8 cellular contexts compared by ENCODE assay signal in the genomic region with DNA sequence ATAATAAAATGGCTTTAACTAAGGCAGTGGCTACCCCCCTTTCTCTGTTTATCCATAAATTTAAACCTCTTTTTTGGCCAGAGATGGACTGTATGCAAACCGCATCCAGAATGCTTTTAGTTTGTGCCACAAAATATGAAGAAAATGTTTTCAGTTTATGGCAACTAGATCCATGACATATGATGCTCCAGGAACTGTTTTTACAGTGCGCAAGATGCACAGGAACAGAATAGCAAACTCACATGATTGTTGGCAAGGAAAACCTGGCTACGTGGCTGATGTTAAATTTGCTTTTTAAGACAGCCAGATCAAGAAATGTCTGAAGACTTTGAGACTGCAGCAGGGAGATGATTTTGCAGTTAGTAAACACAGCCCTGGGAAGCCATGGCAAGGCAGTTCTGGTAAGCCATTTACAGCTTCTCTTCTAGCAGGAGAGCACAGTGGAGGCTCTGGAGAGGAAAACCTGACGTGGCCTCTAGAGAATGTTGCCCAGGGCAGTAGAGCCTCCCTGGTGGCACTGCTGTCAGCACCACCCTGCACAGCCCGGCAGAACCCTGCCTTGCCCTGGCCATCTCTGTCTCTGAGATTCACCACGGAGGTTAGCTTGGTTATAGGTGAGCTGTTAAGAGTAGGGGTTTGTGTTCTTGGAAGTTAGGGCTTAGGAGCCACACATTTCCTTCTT.
A peak's percentile ranks its signal among the peaks of the same experiment; 100 is the strongest.
DNase-seq lines count a peak whose midpoint lies in the region; ATAC-seq and TF ChIP-seq lines count a peak whose summit lies in the region.

No MANE protein-coding gene starts in this region.

- peak overlapping the region; percentile 66 to 82 (median 76) for H3K4me3 Mint-ChIP-seq in CD8-positive, alpha-beta memory T cell
- peak overlapping the region; percentile 68 to 87 (median 78) for H3K4me3 Mint-ChIP-seq in naive thymus-derived CD8-positive, alpha-beta T cell
- H3K4me3 Mint-ChIP-seq in nephron progenitor cell, result no peak overlapping the region

- H3K27me3 ChIP-seq in CD8-positive, alpha-beta memory T cell (ENCODE audit: insufficient read depth, low read length, poor library complexity, severe bottlenecking), result no peaks in the 10 kb centered on the region

- DNase-seq in CD8-positive, alpha-beta memory T cell, result no peak
- DNase-seq in SK-MEL-5 (ENCODE audit: low read depth, low spot score) (peak; percentile 50), coronary artery (ENCODE audit: low spot score) (no peak), SHP77 treated with DMSO at 0.1 percent for 48 hours (lab: John Stamatoyannopoulos, UW) (no peak), nephron progenitor cell (no peak)
- DNase-seq in naive thymus-derived CD8-positive, alpha-beta T cell, result no peak

- POLR2A ChIA-PET in CD8-positive, alpha-beta memory T cell (lab: Charles Lee), result interaction anchor here (1.2 kb wide), 1 partner anchor 64 kb away, joined by 3 read pairs; no protein-coding TSS in a partner anchor
- POLR2A ChIA-PET in naive thymus-derived CD8-positive, alpha-beta T cell (lab: Charles Lee), result interaction anchor here (0.7 to 1.3 kb wide), 4 partner anchors 9 to 169 kb away, joined by 3 to 4 read pairs (median 3); no protein-coding TSS in a partner anchor

- CTCF ChIA-PET in CD8-positive, alpha-beta memory T cell (lab: Charles Lee), result no interaction called here

- peak; percentile 64 to 72 for ATAC-seq in naive thymus-derived CD8-positive, alpha-beta T cell
- ATAC-seq in HG03439 (IDR thresholded peaks at IDR 0.05; ENCODE audit: unreplicated experiment), result no peak
- no peak for ATAC-seq in HG02623 (IDR thresholded peaks at IDR 0.05; ENCODE audit: unreplicated experiment)

- no peaks in the 10 kb centered on the region for H3K27me3 Mint-ChIP-seq in CD8-positive, alpha-beta memory T cell
- no peaks in the 10 kb centered on the region for H3K27me3 Mint-ChIP-seq in naive thymus-derived CD8-positive, alpha-beta T cell
- peaks cover 3% of the 10 kb centered on the region for H3K27me3 Mint-ChIP-seq in nephron progenitor cell (ENCODE audit: low read depth, poor library complexity)

- peaks cover 0 to 1% (median 0%) of the 10 kb centered on the region in 5 donors for H3K9me3 Mint-ChIP-seq in CD8-positive, alpha-beta memory T cell
- no peaks in the 10 kb centered on the region for H3K9me3 Mint-ChIP-seq in naive thymus-derived CD8-positive, alpha-beta T cell
- no peaks in the 10 kb centered on the region for H3K9me3 Mint-ChIP-seq in nephron progenitor cell

- H3K4me1 ChIP-seq in CD8-positive, alpha-beta memory T cell (ENCODE audit: insufficient read depth, low read length), result peaks cover 61% of the 10 kb centered on the region

- H3K4me1 Mint-ChIP-seq in CD8-positive, alpha-beta memory T cell, result peaks cover 80 to 94% (median 93%) of the 10 kb centered on the region in 3 donors
- peaks cover 47 to 88% (median 87%) of the 10 kb centered on the region in 4 donors for H3K4me1 Mint-ChIP-seq in naive thymus-derived CD8-positive, alpha-beta T cell
- H3K4me1 Mint-ChIP-seq in nephron progenitor cell, result peaks cover 18% of the 10 kb centered on the region

- no peaks in the 10 kb centered on the region for H3K9me3 ChIP-seq in CD8-positive, alpha-beta memory T cell (ENCODE audit: low read length)

- H3K27ac Mint-ChIP-seq in CD8-positive, alpha-beta memory T cell, result peak overlapping the region in 7 of 8 donors; percentile 32 to 93 (median 83)
- peak overlapping the region; percentile 12 to 93 (median 85) for H3K27ac Mint-ChIP-seq in naive thymus-derived CD8-positive, alpha-beta T cell
- H3K27ac Mint-ChIP-seq in nephron progenitor cell, result no peak overlapping the region

- no peaks in the 10 kb centered on the region for H3K36me3 ChIP-seq in CD8-positive, alpha-beta memory T cell (ENCODE audit: insufficient read depth, low read length)

- in situ Hi-C loops in SK-MEL-5 (cut with HindIII; ENCODE audit: low pct_unique_long_range_greater_than_20kb, low sequenced_read_pairs), result no loop called here

- TF ChIP-seq CTCF in coronary artery (IDR thresholded peaks at IDR 0.05), result no peak
- TF ChIP-seq CTCF in nephron progenitor cell (IDR thresholded peaks at IDR 0.05), result no peak

- H3K27ac ChIP-seq in CD8-positive, alpha-beta memory T cell (ENCODE audit: low read depth, low read length), result no peak overlapping the region
- H3K27ac ChIP-seq in coronary artery, result peak overlapping the region in 1 of 2 donors; percentile 19

- H3K36me3 Mint-ChIP-seq in CD8-positive, alpha-beta memory T cell, result peaks cover 0 to 4% (median 0%) of the 10 kb centered on the region in 3 donors
- no peaks in the 10 kb centered on the region for H3K36me3 Mint-ChIP-seq in naive thymus-derived CD8-positive, alpha-beta T cell
- no peaks in the 10 kb centered on the region for H3K36me3 Mint-ChIP-seq in nephron progenitor cell (ENCODE audit: low read depth)

- peak overlapping the region; percentile 52 for H3K4me3 ChIP-seq in CD8-positive, alpha-beta memory T cell (ENCODE audit: low read length)
- H3K4me3 ChIP-seq in coronary artery, result peak overlapping the region; percentile 47

Comparison
In these comparisons a context has a peak if more than half of its experiments do, and no peak if none do; other contexts are left out.
1. ATAC-seq: peak in naive thymus-derived CD8-positive, alpha-beta T cell (2 of 2); none in HG03439 (single experiment) and HG02623 (single experiment).